1 cellular context compared by ENCODE assay signal in the genomic region with DNA sequence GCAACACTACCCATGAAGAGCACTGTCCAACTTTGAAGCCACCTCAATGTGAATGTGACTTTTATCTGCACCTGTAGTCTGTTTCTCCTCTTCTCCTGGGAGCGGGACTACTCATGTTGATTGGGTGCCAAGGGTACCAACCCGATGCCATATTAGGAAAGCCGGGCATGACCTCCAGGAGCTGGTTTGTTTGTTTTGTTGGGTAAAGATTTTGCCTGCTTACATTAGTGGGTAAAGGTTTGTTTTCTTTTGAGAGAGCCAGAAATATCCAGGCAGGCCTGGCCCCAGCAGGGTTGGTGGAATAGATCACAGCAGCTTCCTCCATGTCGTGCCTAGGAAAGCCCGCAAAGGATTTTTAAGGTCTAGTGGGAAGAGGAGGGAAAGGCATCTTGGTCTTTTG.
TF ChIP-seq lines count a peak whose summit lies in the region.

No MANE protein-coding gene starts in this region.

TF ChIP-seq in HepG2, 621 proteins besides CTCF, POLR2A, EP300 and RAD21:
- TF ChIP-seq NR3C1 (CRISPR knock-in tag; IDR thresholded peaks at IDR 0.05): no peak
- no peak for TF ChIP-seq ZNF543 (CRISPR knock-in tag; IDR thresholded peaks at IDR 0.05)
- TF ChIP-seq SP1 (IDR thresholded peaks at IDR 0.05): no peak
- TF ChIP-seq SP1 (CRISPR knock-in tag; IDR thresholded peaks at IDR 0.05): no peak
- TF ChIP-seq, protein P1, sequence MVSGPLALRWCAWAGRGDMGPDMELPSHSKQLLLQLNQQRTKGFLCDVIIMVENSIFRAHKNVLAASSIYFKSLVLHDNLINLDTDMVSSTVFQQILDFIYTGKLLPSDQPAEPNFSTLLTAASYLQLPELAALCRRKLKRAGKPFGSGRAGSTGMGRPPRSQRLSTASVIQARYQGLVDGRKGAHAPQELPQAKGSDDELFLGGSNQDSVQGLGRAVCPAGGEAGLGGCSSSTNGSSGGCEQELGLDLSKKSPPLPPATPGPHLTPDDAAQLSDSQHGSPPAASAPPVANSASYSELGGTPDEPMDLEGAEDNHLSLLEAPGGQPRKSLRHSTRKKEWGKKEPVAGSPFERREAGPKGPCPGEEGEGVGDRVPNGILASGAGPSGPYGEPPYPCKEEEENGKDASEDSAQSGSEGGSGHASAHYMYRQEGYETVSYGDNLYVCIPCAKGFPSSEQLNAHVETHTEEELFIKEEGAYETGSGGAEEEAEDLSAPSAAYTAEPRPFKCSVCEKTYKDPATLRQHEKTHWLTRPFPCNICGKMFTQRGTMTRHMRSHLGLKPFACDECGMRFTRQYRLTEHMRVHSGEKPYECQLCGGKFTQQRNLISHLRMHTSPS (CRISPR knock-in tag; IDR thresholded peaks at IDR 0.05; ENCODE audit: low read depth): peak; percentile 90
- TF ChIP-seq, protein P2, sequence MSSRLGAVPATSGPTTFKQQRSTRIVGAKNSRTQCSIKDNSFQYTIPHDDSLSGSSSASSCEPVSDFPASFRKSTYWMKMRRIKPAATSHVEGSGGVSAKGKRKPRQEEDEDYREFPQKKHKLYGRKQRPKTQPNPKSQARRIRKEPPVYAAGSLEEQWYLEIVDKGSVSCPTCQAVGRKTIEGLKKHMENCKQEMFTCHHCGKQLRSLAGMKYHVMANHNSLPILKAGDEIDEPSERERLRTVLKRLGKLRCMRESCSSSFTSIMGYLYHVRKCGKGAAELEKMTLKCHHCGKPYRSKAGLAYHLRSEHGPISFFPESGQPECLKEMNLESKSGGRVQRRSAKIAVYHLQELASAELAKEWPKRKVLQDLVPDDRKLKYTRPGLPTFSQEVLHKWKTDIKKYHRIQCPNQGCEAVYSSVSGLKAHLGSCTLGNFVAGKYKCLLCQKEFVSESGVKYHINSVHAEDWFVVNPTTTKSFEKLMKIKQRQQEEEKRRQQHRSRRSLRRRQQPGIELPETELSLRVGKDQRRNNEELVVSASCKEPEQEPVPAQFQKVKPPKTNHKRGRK (CRISPR knock-in tag; IDR thresholded peaks at IDR 0.05): no peak
- no peak for TF ChIP-seq PHF21A (CRISPR knock-in tag; IDR thresholded peaks at IDR 0.05)
- TF ChIP-seq SRF (IDR thresholded peaks at IDR 0.05; ENCODE audit: low read depth, low read length): 0 out of 2 replicates have a peak, but pooled peaks have one; percentile 26
- TF ChIP-seq TBL1XR1 (IDR thresholded peaks at IDR 0.05; ENCODE audit: borderline replicate concordance, low read length, partially characterized antibody): no peak
- no peak for TF ChIP-seq PHF8 (CRISPR knock-in tag; IDR thresholded peaks at IDR 0.05)
- no peak for TF ChIP-seq ZFYVE20 (CRISPR knock-in tag; IDR thresholded peaks at IDR 0.05; ENCODE audit: borderline replicate concordance, low read depth)
- TF ChIP-seq ZNF460 (CRISPR knock-in tag; IDR thresholded peaks at IDR 0.05; ENCODE audit: borderline replicate concordance): no peak
- no peak for TF ChIP-seq MBNL3 (CRISPR knock-in tag; conservative IDR thresholded peaks at IDR 0.05)
- no peak for TF ChIP-seq ATM (IDR thresholded peaks at IDR 0.05; ENCODE audit: borderline replicate concordance)
- no peak for TF ChIP-seq IRF2 (CRISPR knock-in tag; IDR thresholded peaks at IDR 0.05)
- TF ChIP-seq CSRNP2 (CRISPR knock-in tag; conservative IDR thresholded peaks at IDR 0.05; ENCODE audit: low read depth): no peak
- TF ChIP-seq KAT7 (CRISPR knock-in tag; IDR thresholded peaks at IDR 0.05; ENCODE audit: borderline replicate concordance): no peak
